In genomic region chr6:7107578-7108195, GRCh38 we compare ENCODE assay signal across 8 cellular contexts. TPM values are rescaled to one million over a fixed set of nuclear protein-coding genes. Genes with fewer than 3 reads are reported as not detected.
DNase-seq lines count a peak whose midpoint lies in the region; ATAC-seq and TF ChIP-seq lines count a peak whose summit lies in the region.

Gene RREB1, plus strand, starts transcription at chr6:7107961. Its CDS starts 73,951 bp downstream, at chr6:7181912.

- H3K36me3 ChIP-seq in OCI-LY7 (ENCODE audit: insufficient read depth, low read length) (no peaks in the 10 kb centered on the region), esophagus muscularis mucosa (no peaks in the 10 kb centered on the region), subcutaneous abdominal adipose tissue (ENCODE audit: control insufficient read depth in 5 of 5, insufficient read depth in 5 of 5, low read length in 5 of 5) (no peaks in the 10 kb centered on the region)

- BruUV-seq in OCI-LY7 (replicated peaks; lab: Mats Ljungman, UMichigan) = no TSS peak

- CTCF ChIA-PET in OCI-LY7 (lab: Charles Lee; ENCODE audit: unreplicated experiment) = no interaction called here

- no peak for TF ChIP-seq CTCF in OCI-LY7 (conservative IDR thresholded peaks at IDR 0.05; ENCODE audit: low read length)
- no peak for TF ChIP-seq CTCF in esophagus muscularis mucosa (IDR thresholded peaks at IDR 0.05)

- peak within 1 kb of the TSS; percentile 88 for H2AFZ ChIP-seq in OCI-LY7 (ENCODE audit: low read length)

- H3K36me3 Mint-ChIP-seq in naive B cell = no peaks in the 10 kb centered on the region

- H3K4me3 ChIP-seq in OCI-LY7 (ENCODE audit: low read depth, low read length, poor library complexity, severe bottlenecking) = peak within 1 kb of the TSS; percentile 87
- H3K4me3 ChIP-seq in esophagus muscularis mucosa = peak within 1 kb of the TSS; percentile 78 to 99 (median 90)
- H3K4me3 ChIP-seq in subcutaneous abdominal adipose tissue (ENCODE audit: low read depth in 1 of 5, low read length in 5 of 5) = peak within 1 kb of the TSS; percentile 74 to 99 (median 94)

- no peak for TF ChIP-seq EP300 in esophagus muscularis mucosa (IDR thresholded peaks at IDR 0.05)

- H3K9ac ChIP-seq in subcutaneous abdominal adipose tissue (ENCODE audit: low read length in 5 of 5) = peak within 1 kb of the TSS in 4 of 5 donors; percentile 66 to 84 (median 75)

- peak within 1 kb of the TSS; percentile 94 to 99 (median 96) for H3K4me3 Mint-ChIP-seq in naive B cell

- POLR2A ChIA-PET in OCI-LY7 (lab: Charles Lee) = no interaction called here

- H3K9me3 ChIP-seq in OCI-LY7 (ENCODE audit: low read length) (no peaks in the 10 kb centered on the region), esophagus muscularis mucosa (no peaks in the 10 kb centered on the region), subcutaneous abdominal adipose tissue (ENCODE audit: control insufficient read depth in 5 of 5, low read length in 5 of 5) (no peaks in the 10 kb centered on the region)

- 2% methylated on average over 9 of the region's 59 CpGs for WGBS in esophagus muscularis mucosa

- peaks cover 17% of the 10 kb centered on the region for H3K4me1 ChIP-seq in OCI-LY7 (ENCODE audit: insufficient read depth, low read length, poor library complexity, severe bottlenecking)
- peaks cover 13 to 45% (median 39%) of the 10 kb centered on the region in 4 donors for H3K4me1 ChIP-seq in esophagus muscularis mucosa
- peaks cover 0 to 38% (median 37%) of the 10 kb centered on the region in 5 donors for H3K4me1 ChIP-seq in subcutaneous abdominal adipose tissue (ENCODE audit: control insufficient read depth in 5 of 5, insufficient read depth in 5 of 5, low read length in 5 of 5)

- H3K4me2 ChIP-seq in OCI-LY7 (ENCODE audit: low read length) = peak within 1 kb of the TSS; percentile 88

- no peaks in the 10 kb centered on the region for H3K27me3 Mint-ChIP-seq in naive B cell

- TF ChIP-seq POLR2A in esophagus muscularis mucosa (IDR thresholded peaks at IDR 0.05; ENCODE audit: low read depth) = peak; percentile 61

- H3K9me2 ChIP-seq in OCI-LY7 (ENCODE audit: insufficient read depth, low read length) = no peaks in the 10 kb centered on the region

- peak; percentile 53 for DNase-seq in Ammon's horn (ENCODE audit: low spot score)
- DNase-seq in OCI-LY7 (ENCODE audit: low spot score) = peak; percentile 68
- peak; percentile 75 to 81 for DNase-seq in activated T-cell treated with anti-CD3 and anti-CD28 coated beads, Interleukin-2, amount 50 U/mL, for 48 hours
- DNase-seq in esophagus muscularis mucosa (ENCODE audit: extremely low spot score) = no peak
- peak; percentile 62 for DNase-seq in naive B cell

- H3K4me1 Mint-ChIP-seq in naive B cell = peaks cover 22 to 37% (median 35%) of the 10 kb centered on the region in 3 donors

- ATAC-seq in GM19043 (IDR thresholded peaks at IDR 0.05; ENCODE audit: low read depth, unreplicated experiment) = peak; percentile 43
- peak; percentile 48 for ATAC-seq in HG03342 (IDR thresholded peaks at IDR 0.05; ENCODE audit: unreplicated experiment)
- ATAC-seq in naive B cell (ENCODE audit: low read depth in 2 of 2) = peak; percentile 54 to 57

- H3K27me3 ChIP-seq in esophagus muscularis mucosa (no peaks in the 10 kb centered on the region), subcutaneous abdominal adipose tissue (ENCODE audit: control insufficient read depth in 5 of 5, insufficient read depth in 4 of 5, low read length in 5 of 5) (no peaks in the 10 kb centered on the region)

- peak within 1 kb of the TSS; percentile 89 to 96 (median 94) for H3K27ac Mint-ChIP-seq in naive B cell

- H4K20me1 ChIP-seq in OCI-LY7 (ENCODE audit: insufficient read depth, low read length) = no peaks in the 10 kb centered on the region

- H3K27ac ChIP-seq in OCI-LY7 (ENCODE audit: low read depth, low read length, poor library complexity, severe bottlenecking) = no peak within 1 kb of the TSS
- peak within 1 kb of the TSS; percentile 95 to 99 (median 98) for H3K27ac ChIP-seq in esophagus muscularis mucosa (replicated peaks in 1 of 4)
- H3K27ac ChIP-seq in subcutaneous abdominal adipose tissue (ENCODE audit: low read depth, low read length) = peak within 1 kb of the TSS; percentile 90

- peaks cover 6% of the 10 kb centered on the region; the same call in 1 of the 2 replicates for H3K79me2 ChIP-seq in OCI-LY7 (ENCODE audit: insufficient read depth, low read depth, low read length)

- intact Hi-C loops in OCI-LY7 (cut with micrococcal nuclease; ENCODE audit: unreplicated experiment) = loop anchor here (5.0 kb wide), 1 partner anchor 130 kb away; no protein-coding TSS in a partner anchor
- intact Hi-C loops in esophagus muscularis mucosa (cut with DNase I) = loop anchor here (5.0 to 10.0 kb wide), 4 partner anchors 35 to 383 kb away; no protein-coding TSS in a partner anchor

- H3K9me3 Mint-ChIP-seq in naive B cell = no peaks in the 10 kb centered on the region

RNA-seq across cellular contexts. Expression of gene RREB1, which starts in this region (rescaled TPM):
- total RNA-seq in OCI-LY7 (2014; rRNA removed; shearing (Covaris generic)) = 3.4 and 4.4 TPM in 2 replicates
- total RNA-seq in OCI-LY7 (2022) = 5.5 and 7.1 TPM in 2 replicates
- total RNA-seq in esophagus muscularis mucosa = 10 to 100 TPM; 17.7 to 36.6 (median 28.8) TPM
- polyA plus RNA-seq in naive B cell (ENCODE audit: low read depth in 6 of 6) = 1 to 10 TPM; 1.5 to 9.9 (median 5.2) TPM
